Comparison of ENCODE assay signal across 8 cellular contexts in genomic region chr2:37318401-37318800, GRCh38. TPM values are rescaled to one million over a fixed set of nuclear protein-coding genes. Genes with fewer than 3 reads are reported as not detected.
A peak's percentile ranks its signal among the peaks of the same experiment; 100 is the strongest.
DNase-seq lines count a peak whose midpoint lies in the region; ATAC-seq, FAIRE-seq and TF ChIP-seq lines count a peak whose summit lies in the region.

No MANE protein-coding gene starts in this region.

- no peaks in the 10 kb centered on the region for H3K9me1 ChIP-seq in keratinocyte (ENCODE audit: control insufficient read depth, extremely low read depth, insufficient read depth, low read length)

- H3K27me3 ChIP-seq in Loucy (ENCODE audit: insufficient read depth, low read length, poor library complexity, severe bottlenecking): no peaks in the 10 kb centered on the region
- no peaks in the 10 kb centered on the region for H3K27me3 ChIP-seq in keratinocyte (ENCODE audit: control insufficient read depth, extremely low read depth, insufficient read depth, low read length)
- no peaks in the 10 kb centered on the region for H3K27me3 ChIP-seq in esophagus squamous epithelium

- no peak overlapping the region for H3K9ac ChIP-seq in Loucy (ENCODE audit: low read depth, low read length, poor library complexity, severe bottlenecking)
- H3K9ac ChIP-seq in keratinocyte (ENCODE audit: control insufficient read depth, extremely low read depth, insufficient read depth, low read length): no peak overlapping the region

- H4K20me1 ChIP-seq in Loucy (ENCODE audit: insufficient read depth, low read length, poor library complexity, severe bottlenecking) (peaks cover 89% of the 10 kb centered on the region), keratinocyte (ENCODE audit: control insufficient read depth, extremely low read depth, insufficient read depth, low read length) (no peaks in the 10 kb centered on the region)

- FAIRE-seq in keratinocyte (lab: Jason Lieb, UNC) (no peak), frontal cortex (lab: Jason Lieb, UNC) (no peak)

- H3K27ac ChIP-seq in keratinocyte (ENCODE audit: control insufficient read depth, insufficient read depth, low read length) (peak overlapping the region; percentile 30), esophagus squamous epithelium (peak overlapping the region in 2 of 4 donors; percentile 5 to 9)

- H3K9me3 ChIP-seq in Loucy (ENCODE audit: insufficient read depth, low read depth, low read length) (no peaks in the 10 kb centered on the region), keratinocyte (ENCODE audit: control insufficient read depth, low read depth, low read length) (no peaks in the 10 kb centered on the region), esophagus squamous epithelium (no peaks in the 10 kb centered on the region)

- dilution Hi-C loops in keratinocyte (cut with MboI; ENCODE audit: extremely low pct_ligation_motif_present, low sequenced_read_pairs): no loop called here

- TF ChIP-seq CTCF in GM12865 (IDR thresholded peaks at IDR 0.05; ENCODE audit: insufficient read depth, low read depth, low read length, missing control alignments): no peak
- no peak for TF ChIP-seq CTCF in Loucy (conservative IDR thresholded peaks at IDR 0.05; ENCODE audit: low read length)
- no peak for TF ChIP-seq CTCF in keratinocyte (optimal IDR thresholded peaks at IDR 0.05 in 1 of 3, IDR thresholded peaks at IDR 0.05 in 1 of 3, conservative IDR thresholded peaks at IDR 0.05 in 1 of 3; ENCODE audit: extremely low read depth in 1 of 3, insufficient read depth in 2 of 3, low read length in 3 of 3)
- TF ChIP-seq CTCF in esophagus squamous epithelium (IDR thresholded peaks at IDR 0.05): no peak

- 41 to 80% methylated on average over 5 of the region's 5 CpGs for WGBS in esophagus squamous epithelium, 2 donors

- H3K79me2 ChIP-seq in Loucy (ENCODE audit: insufficient read depth, low read length): peaks cover 100% of the 10 kb centered on the region
- H3K79me2 ChIP-seq in keratinocyte (ENCODE audit: control insufficient read depth, insufficient read depth, low read length): peaks cover 80% of the 10 kb centered on the region

- no peak overlapping the region for H3K4me3 ChIP-seq in GM12865 (ENCODE audit: low read depth, low read length)
- H3K4me3 ChIP-seq in Loucy (ENCODE audit: low read length, poor library complexity, severe bottlenecking): peak overlapping the region; percentile 96
- H3K4me3 ChIP-seq in keratinocyte (ENCODE audit: control insufficient read depth in 2 of 3, extremely low read depth in 1 of 3, insufficient read depth in 2 of 3, low read depth in 1 of 3, low read length in 3 of 3): peak overlapping the region in 1 of 3 experiments; percentile 40
- no peak overlapping the region for H3K4me3 ChIP-seq in esophagus squamous epithelium

- no peaks in the 10 kb centered on the region; the same call in 1 of the 2 replicates for H3F3A ChIP-seq in Loucy (ENCODE audit: low read depth)

- intact Hi-C loops in esophagus squamous epithelium (cut with DNase I): no loop called here

- H3K4me1 ChIP-seq in Loucy (ENCODE audit: insufficient read depth, low read length, poor library complexity, severe bottlenecking): peaks cover 80% of the 10 kb centered on the region
- H3K4me1 ChIP-seq in keratinocyte (ENCODE audit: control insufficient read depth, extremely low read depth, insufficient read depth, low read length): peaks cover 35% of the 10 kb centered on the region
- peaks cover 0 to 53% (median 14%) of the 10 kb centered on the region in 3 donors for H3K4me1 ChIP-seq in esophagus squamous epithelium

- no peak for TF ChIP-seq POLR2A in esophagus squamous epithelium (IDR thresholded peaks at IDR 0.05)

- DNase-seq in GM12865 (ENCODE audit: low read depth): peak; percentile 70
- no peak for DNase-seq in keratinocyte (ENCODE audit: low read depth, low spot score)
- DNase-seq in frontal cortex (ENCODE audit: low spot score in 2 of 2): no peak
- no peak for DNase-seq in NCI-H226
- no peak for DNase-seq in DMS79 treated with DMSO at 0.1 percent for 48 hours (lab: John Stamatoyannopoulos, UW)
- no peak for DNase-seq in esophagus squamous epithelium (lab: John Stamatoyannopoulos, UW)

- H3K4me2 ChIP-seq in Loucy (ENCODE audit: low read depth, low read length, poor library complexity, severe bottlenecking) (peak overlapping the region; percentile 97), keratinocyte (ENCODE audit: control insufficient read depth, extremely low read depth, insufficient read depth, low read depth, low read length) (peak overlapping the region; percentile 84)

- H3K9me2 ChIP-seq in Loucy (replicated peaks; ENCODE audit: low read depth, low read length): no peaks in the 10 kb centered on the region

- ATAC-seq in GM21528 (IDR thresholded peaks at IDR 0.05; ENCODE audit: low FRiP score, unreplicated experiment): peak; percentile 72

- H2AFZ ChIP-seq in Loucy (ENCODE audit: low read length): no peak overlapping the region
- no peak overlapping the region for H2AFZ ChIP-seq in keratinocyte (ENCODE audit: control insufficient read depth, low read length)

- H3K36me3 ChIP-seq in Loucy (ENCODE audit: insufficient read depth, low read length) (no peaks in the 10 kb centered on the region), keratinocyte (ENCODE audit: control insufficient read depth in 2 of 2, extremely low read depth in 1 of 2, insufficient read depth in 2 of 2, low read length in 2 of 2) (peaks cover 2 to 6% of the 10 kb centered on the region in 2 experiments), esophagus squamous epithelium (peaks cover 0 to 4% (median 0%) of the 10 kb centered on the region in 3 donors)

RNA-seq across cellular contexts. Expression of gene PRKD3, which starts 6.2 kb away (rescaled TPM):
- 17.6 to 25.4 TPM (median 19.9 TPM) in 3 replicates for polyA plus RNA-seq in keratinocyte
- polyA plus RNA-seq in keratinocyte (2011; ENCODE audit: low read depth): 6.0 TPM
- 12.5 and 21.0 TPM in 2 replicates for polyA plus RNA-seq in keratinocyte (2011; cell fraction: cytosol; rRNA removed)
- polyA plus RNA-seq in keratinocyte (2011; cell fraction: nucleus; rRNA removed): 21.9 and 22.6 TPM in 2 replicates
- polyA plus RNA-seq in keratinocyte (2012; ENCODE audit: low replicate concordance): 8.5 and 15.4 TPM in 2 replicates
- polyA minus RNA-seq in keratinocyte: 11.3 to 40.5 TPM (median 27.2 TPM) in 3 replicates
- 15.7 TPM for polyA minus RNA-seq in keratinocyte (2011; cell fraction: cytosol; rRNA and poly(A)+ RNA removed)
- polyA minus RNA-seq in keratinocyte (2011; cell fraction: nucleus; rRNA and poly(A)+ RNA removed): 23.0 and 37.9 TPM in 2 replicates
- 24.1 TPM for total RNA-seq in frontal cortex
- total RNA-seq in esophagus squamous epithelium: 10 to 100 TPM in 3 of 4 donors, 1 to 10 TPM in 1; 7.4 to 25.9 (median 23.2) TPM

RNA-seq across cellular contexts. Expression of gene QPCT, which starts 26.0 kb away (rescaled TPM):
- polyA plus RNA-seq in keratinocyte: 11.6 to 26.2 TPM (median 11.7 TPM) in 3 replicates
- polyA plus RNA-seq in keratinocyte (2011; ENCODE audit: low read depth): 25.3 TPM
- polyA plus RNA-seq in keratinocyte (2011; cell fraction: cytosol; rRNA removed): 13.9 and 25.5 TPM in 2 replicates
- polyA plus RNA-seq in keratinocyte (2011; cell fraction: nucleus; rRNA removed): 32.5 and 33.5 TPM in 2 replicates
- 8.1 and 35.4 TPM in 2 replicates for polyA plus RNA-seq in keratinocyte (2012; ENCODE audit: low replicate concordance)
- 14.4 to 23.7 TPM (median 18.5 TPM) in 3 replicates for polyA minus RNA-seq in keratinocyte
- 25.1 TPM for polyA minus RNA-seq in keratinocyte (2011; cell fraction: cytosol; rRNA and poly(A)+ RNA removed)
- 12.8 and 16.4 TPM in 2 replicates for polyA minus RNA-seq in keratinocyte (2011; cell fraction: nucleus; rRNA and poly(A)+ RNA removed)
- 22.0 TPM for total RNA-seq in frontal cortex
- 10 to 100 TPM in 2 of 4 donors, 1 to 10 TPM in 2; 2.1 to 13.7 (median 7.2) TPM for total RNA-seq in esophagus squamous epithelium
